Comparison of ENCODE assay signal across 9 cellular contexts in genomic region chr6:36769161-36769675, GRCh38.
DNase-seq lines count a peak whose midpoint lies in the region; ATAC-seq and TF ChIP-seq lines count a peak whose summit lies in the region.
"Had no signal": no experiment of that assay in that cellular context is flagged by ENCODE, and none has a peak within 500 bp of the region (broad histone marks: within the 10 kb centered on the region; RNA-seq: fewer than 3 reads in every experiment).

No MANE protein-coding gene starts in this region.

- H3K36me3 Mint-ChIP-seq in CD4-positive, CD25-positive, alpha-beta regulatory T cell: no peaks in the 10 kb centered on the region
- no peaks in the 10 kb centered on the region for H3K36me3 Mint-ChIP-seq in activated naive CD8-positive, alpha-beta T cell treated with anti-CD3 and anti-CD28 coated beads, Interleukin-2, amount 50 U/mL, for 24 hours (ENCODE audit: low read depth)

- peaks cover 29 to 56% (median 32%) of the 10 kb centered on the region in 4 donors for H3K4me1 Mint-ChIP-seq in CD4-positive, CD25-positive, alpha-beta regulatory T cell
- H3K4me1 Mint-ChIP-seq in activated naive CD8-positive, alpha-beta T cell treated with anti-CD3 and anti-CD28 coated beads, Interleukin-2, amount 50 U/mL, for 24 hours: peaks cover 44% of the 10 kb centered on the region

- peak overlapping the region; percentile 61 for H3K27ac ChIP-seq in CD4-positive, CD25-positive, alpha-beta regulatory T cell (ENCODE audit: insufficient read depth, low read length, poor library complexity, severe bottlenecking)
- peak overlapping the region; percentile 53 for H3K27ac ChIP-seq in lower lobe of right lung

- peaks cover 27% of the 10 kb centered on the region for H3K4me1 ChIP-seq in CD4-positive, CD25-positive, alpha-beta regulatory T cell (ENCODE audit: control insufficient read depth, insufficient read depth, low read length, poor library complexity, severe bottlenecking)
- peaks cover 29% of the 10 kb centered on the region for H3K4me1 ChIP-seq in lower lobe of right lung

- TF ChIP-seq CTCF in lower lobe of right lung (IDR thresholded peaks at IDR 0.05): no peak

- ATAC-seq in CD4-positive, CD25-positive, alpha-beta regulatory T cell (ENCODE audit: low read depth in 2 of 2): peak in 1 of 2 donors; percentile 14
- ATAC-seq in activated naive CD8-positive, alpha-beta T cell treated with anti-CD3 and anti-CD28 coated beads, Interleukin-2, amount 50 U/mL, for 24 hours: no peak
- no peak for ATAC-seq in lower lobe of right lung
- no peak for ATAC-seq in GM18511 (IDR thresholded peaks at IDR 0.05; ENCODE audit: unreplicated experiment)

- peak overlapping the region; percentile 91 to 97 (median 96) for H3K27ac Mint-ChIP-seq in CD4-positive, CD25-positive, alpha-beta regulatory T cell
- H3K27ac Mint-ChIP-seq in activated naive CD8-positive, alpha-beta T cell treated with anti-CD3 and anti-CD28 coated beads, Interleukin-2, amount 50 U/mL, for 24 hours: peak overlapping the region; percentile 86

- H3K4me3 Mint-ChIP-seq in CD4-positive, CD25-positive, alpha-beta regulatory T cell: peak overlapping the region; percentile 57 to 86 (median 78)
- peak overlapping the region; percentile 32 for H3K4me3 Mint-ChIP-seq in activated naive CD8-positive, alpha-beta T cell treated with anti-CD3 and anti-CD28 coated beads, Interleukin-2, amount 50 U/mL, for 24 hours

- peaks cover 4% of the 10 kb centered on the region for H3K27me3 Mint-ChIP-seq in CD4-positive, CD25-positive, alpha-beta regulatory T cell
- H3K27me3 Mint-ChIP-seq in activated naive CD8-positive, alpha-beta T cell treated with anti-CD3 and anti-CD28 coated beads, Interleukin-2, amount 50 U/mL, for 24 hours: no peaks in the 10 kb centered on the region

- no peak for DNase-seq in CD4-positive, CD25-positive, alpha-beta regulatory T cell
- DNase-seq in HT1080 (ENCODE audit: low read depth) (peak; percentile 60), lower lobe of right lung (no peak), AG20443 (ENCODE audit: low spot score) (no peak), hepatic stellate cell (ENCODE audit: low spot score) (no peak), mucosa of gallbladder (ENCODE audit: low spot score) (no peak)
- no peak for DNase-seq in activated naive CD8-positive, alpha-beta T cell treated with anti-CD3 and anti-CD28 coated beads, Interleukin-2, amount 50 U/mL, for 24 hours
- DNase-seq: central memory CD4-positive, alpha-beta T cell had no signal

- peak overlapping the region; percentile 1 for H3K4me3 ChIP-seq in CD4-positive, CD25-positive, alpha-beta regulatory T cell (ENCODE audit: low read depth, low read length)
- H3K4me3 ChIP-seq in lower lobe of right lung: no peak overlapping the region

- H3K9me3 ChIP-seq in CD4-positive, CD25-positive, alpha-beta regulatory T cell (ENCODE audit: control insufficient read depth in 2 of 2, low read length in 2 of 2): no peaks in the 10 kb centered on the region
- H3K9me3 ChIP-seq in lower lobe of right lung: no peaks in the 10 kb centered on the region

- no peaks in the 10 kb centered on the region for H3K36me3 ChIP-seq in CD4-positive, CD25-positive, alpha-beta regulatory T cell (ENCODE audit: control insufficient read depth, insufficient read depth, low read length)
- no peaks in the 10 kb centered on the region for H3K36me3 ChIP-seq in lower lobe of right lung

- no peaks in the 10 kb centered on the region for H3K9me3 Mint-ChIP-seq in CD4-positive, CD25-positive, alpha-beta regulatory T cell
- no peaks in the 10 kb centered on the region for H3K9me3 Mint-ChIP-seq in activated naive CD8-positive, alpha-beta T cell treated with anti-CD3 and anti-CD28 coated beads, Interleukin-2, amount 50 U/mL, for 24 hours

- intact Hi-C loops in lower lobe of right lung (cut with DNase I): loop anchor here (5.0 kb wide), 1 partner anchor 83 kb away; no protein-coding TSS in a partner anchor

- no peaks in the 10 kb centered on the region for H3K27me3 ChIP-seq in CD4-positive, CD25-positive, alpha-beta regulatory T cell (ENCODE audit: control insufficient read depth, insufficient read depth, low read length)
- no peaks in the 10 kb centered on the region for H3K27me3 ChIP-seq in lower lobe of right lung (ENCODE audit: low read depth)
